In genomic region chr1:248856176-248856575, GRCh38 we compare ENCODE assay signal across 20 cellular contexts. TPM values are rescaled to one million over a fixed set of nuclear protein-coding genes. Genes with fewer than 3 reads are reported as not detected.
DNase-seq lines count a peak whose midpoint lies in the region; ATAC-seq and TF ChIP-seq lines count a peak whose summit lies in the region.
"Had no signal": no experiment of that assay in that cellular context is flagged by ENCODE, and none has a peak within 500 bp of the region (broad histone marks: within the 10 kb centered on the region; RNA-seq: fewer than 3 reads in every experiment).

No MANE protein-coding gene starts in this region.

- H3K36me3 Mint-ChIP-seq in activated CD8-positive, alpha-beta T cell treated with anti-CD3 and anti-CD28 coated beads, Interleukin-2, amount 10 ng/mL, durations not matched to agents 7 days and 5 days (ENCODE audit: low read depth): peaks cover 37% of the 10 kb centered on the region
- peaks cover 0 to 2% (median 0%) of the 10 kb centered on the region in 3 donors for H3K36me3 Mint-ChIP-seq in naive thymus-derived CD8-positive, alpha-beta T cell

- H3K36me3 ChIP-seq in BLaER1 (peaks cover 53% of the 10 kb centered on the region), DND-41 (ENCODE audit: insufficient read depth, low read length) (peaks cover 53% of the 10 kb centered on the region)

- H3K9ac ChIP-seq in BLaER1: no peak overlapping the region
- peak overlapping the region; percentile 97; the same call in 1 of the 2 replicates for H3K9ac ChIP-seq in DND-41 (ENCODE audit: low read depth, low read length)

- H3K4me1 ChIP-seq in BLaER1 (peaks cover 68% of the 10 kb centered on the region), DND-41 (ENCODE audit: insufficient read depth, low read length) (peaks cover 42% of the 10 kb centered on the region)

- H3K9me3 ChIP-seq in BLaER1: no peaks in the 10 kb centered on the region
- H3K9me3 ChIP-seq in DND-41 (ENCODE audit: insufficient read depth, low read length, severe bottlenecking): no peaks in the 10 kb centered on the region
- H3K9me3 ChIP-seq: gastrocnemius medialis had no signal

- no peak overlapping the region for H3K4me3 Mint-ChIP-seq in activated CD8-positive, alpha-beta T cell treated with anti-CD3 and anti-CD28 coated beads, Interleukin-2, amount 10 ng/mL, durations not matched to agents 7 days and 5 days
- H3K4me3 Mint-ChIP-seq in naive thymus-derived CD8-positive, alpha-beta T cell: peak overlapping the region in 1 of 10 donors; percentile 20

- H3K27ac ChIP-seq in BLaER1 (no peak overlapping the region), DND-41 (ENCODE audit: low read length) (no peak overlapping the region)

- H3K79me2 ChIP-seq in DND-41 (ENCODE audit: insufficient read depth, low read length): peaks cover 35% of the 10 kb centered on the region

- H3K4me2 ChIP-seq in BLaER1: peak overlapping the region; percentile 100
- peak overlapping the region; percentile 95; the same call in 1 of the 2 replicates for H3K4me2 ChIP-seq in DND-41 (ENCODE audit: insufficient read depth, low read length)
- H3K4me2 ChIP-seq: smooth muscle cell had no signal

- H3K9me3 Mint-ChIP-seq in activated CD8-positive, alpha-beta T cell treated with anti-CD3 and anti-CD28 coated beads, Interleukin-2, amount 10 ng/mL, durations not matched to agents 7 days and 5 days (ENCODE audit: insufficient read depth): no peaks in the 10 kb centered on the region
- no peaks in the 10 kb centered on the region for H3K9me3 Mint-ChIP-seq in naive thymus-derived CD8-positive, alpha-beta T cell
- H3K9me3 Mint-ChIP-seq: GM23338, nephron had no signal

- no peak for TF ChIP-seq CTCF in DND-41 (IDR thresholded peaks at IDR 0.05; ENCODE audit: borderline replicate concordance, extremely low read depth, low read length, poor library complexity, severe bottlenecking)

- H2AFZ ChIP-seq in DND-41 (ENCODE audit: low read depth, low read length): no peak overlapping the region
- H2AFZ ChIP-seq: GM23338 had no signal

- H4K20me1 ChIP-seq in BLaER1 (peaks cover 23% of the 10 kb centered on the region; the same call in 1 of the 2 replicates), DND-41 (ENCODE audit: insufficient read depth, low read length) (peaks cover 10% of the 10 kb centered on the region; the same call in 1 of the 2 replicates)

- DNase-seq in DND-41 (no peak), pons (ENCODE audit: low spot score) (no peak), mesenteric fat pad (ENCODE audit: low spot score) (no peak)
- no peak for DNase-seq in activated CD8-positive, alpha-beta T cell treated with anti-CD3 and anti-CD28 coated beads, Interleukin-2, amount 10 ng/mL, durations not matched to agents 7 days and 5 days
- DNase-seq in naive thymus-derived CD8-positive, alpha-beta T cell: no peak
- DNase-seq: activated CD8-positive, alpha-beta memory T cell treated with anti-CD3 and anti-CD28 coated beads for 24 hours; anterior cingulate cortex; COR-L47; effector CD4-positive, alpha-beta T cell; gastrocnemius medialis; kidney glomerular epithelial cell; NCI-H1092 treated with DMSO at 0.1 percent for 48 hours; NCI-H2081 treated with DMSO at 0.1 percent for 48 hours; NCI-H510A treated with DMSO at 0.1 percent for 48 hours; stimulated activated CD4-positive, alpha-beta T cell treated with anti-CD3 and anti-CD28 coated beads, Interleukin-4, amount 100 ng/mL, for 4 hours had no signal

- POLR2A ChIA-PET in activated CD8-positive, alpha-beta T cell treated with anti-CD3 and anti-CD28 coated beads, Interleukin-2, amount 10 ng/mL, durations not matched to agents 7 days and 5 days (lab: Charles Lee): no interaction called here
- POLR2A ChIA-PET in naive thymus-derived CD8-positive, alpha-beta T cell (lab: Charles Lee): interaction anchor here (6.0 to 9.2 kb wide), 2 partner anchors 18 to 29 kb away, joined by 59 to 141 read pairs; partner anchors contain the start of genes SH3BP5L and ZNF672

- no peak overlapping the region for H3K4me3 ChIP-seq in BLaER1
- H3K4me3 ChIP-seq in DND-41 (ENCODE audit: low read depth in 1 of 2, low read length in 2 of 2): no peak overlapping the region
- H3K4me3 ChIP-seq: gastrocnemius medialis, smooth muscle cell had no signal

- CTCF ChIA-PET in activated CD8-positive, alpha-beta T cell treated with anti-CD3 and anti-CD28 coated beads, Interleukin-2, amount 10 ng/mL, durations not matched to agents 7 days and 5 days (lab: Charles Lee): no interaction called here

- H3K27me3 ChIP-seq in BLaER1 (no peaks in the 10 kb centered on the region), DND-41 (ENCODE audit: insufficient read depth, low read length, poor library complexity) (no peaks in the 10 kb centered on the region)
- H3K27me3 ChIP-seq: gastrocnemius medialis had no signal

- H3K4me1 Mint-ChIP-seq in activated CD8-positive, alpha-beta T cell treated with anti-CD3 and anti-CD28 coated beads, Interleukin-2, amount 10 ng/mL, durations not matched to agents 7 days and 5 days (ENCODE audit: low read depth): peaks cover 17% of the 10 kb centered on the region
- peaks cover 35 to 41% (median 40%) of the 10 kb centered on the region in 4 donors for H3K4me1 Mint-ChIP-seq in naive thymus-derived CD8-positive, alpha-beta T cell

- no peaks in the 10 kb centered on the region for H3K27me3 Mint-ChIP-seq in activated CD8-positive, alpha-beta T cell treated with anti-CD3 and anti-CD28 coated beads, Interleukin-2, amount 10 ng/mL, durations not matched to agents 7 days and 5 days (ENCODE audit: low read depth)
- H3K27me3 Mint-ChIP-seq in naive thymus-derived CD8-positive, alpha-beta T cell: no peaks in the 10 kb centered on the region

- ATAC-seq in DND-41 (ENCODE audit: insufficient read depth, low read depth) (no peak), HG02970 (IDR thresholded peaks at IDR 0.05; ENCODE audit: low FRiP score, unreplicated experiment) (no peak)
- no peak for ATAC-seq in activated CD8-positive, alpha-beta T cell treated with anti-CD3 and anti-CD28 coated beads, Interleukin-2, amount 10 ng/mL, durations not matched to agents 7 days and 5 days
- ATAC-seq in naive thymus-derived CD8-positive, alpha-beta T cell: no peak
- ATAC-seq: gastrocnemius medialis, GM23338 had no signal

- peak overlapping the region; percentile 25 for H3K27ac Mint-ChIP-seq in activated CD8-positive, alpha-beta T cell treated with anti-CD3 and anti-CD28 coated beads, Interleukin-2, amount 10 ng/mL, durations not matched to agents 7 days and 5 days
- peak overlapping the region; percentile 11 to 90 (median 63) for H3K27ac Mint-ChIP-seq in naive thymus-derived CD8-positive, alpha-beta T cell
- H3K27ac Mint-ChIP-seq: GM23338 had no signal

RNA-seq across cellular contexts. Expression of gene ZNF692, which starts 2.7 kb away (rescaled TPM):
- 10 to 100 TPM; 52.7 to 66.8 TPM for total RNA-seq in activated CD8-positive, alpha-beta T cell treated with anti-CD3 and anti-CD28 coated beads, Interleukin-2, amount 10 ng/mL, durations not matched to agents 7 days and 5 days
- 10 to 100 TPM; 68.9 to 69.6 TPM for total RNA-seq in naive thymus-derived CD8-positive, alpha-beta T cell
- polyA plus RNA-seq in naive thymus-derived CD8-positive, alpha-beta T cell: 1 to 10 TPM; 5.2 to 9.3 (median 5.9) TPM
- 18.4 TPM for total RNA-seq in mesenteric fat pad

RNA-seq across cellular contexts. Expression of gene ZNF672, which starts 18.2 kb away (rescaled TPM):
- 10 to 100 TPM; 48.4 to 54.5 TPM for total RNA-seq in activated CD8-positive, alpha-beta T cell treated with anti-CD3 and anti-CD28 coated beads, Interleukin-2, amount 10 ng/mL, durations not matched to agents 7 days and 5 days
- total RNA-seq in naive thymus-derived CD8-positive, alpha-beta T cell: 10 to 100 TPM; 35.8 to 37.2 TPM
- 10 to 100 TPM; 17.9 to 25.6 (median 19.6) TPM for polyA plus RNA-seq in naive thymus-derived CD8-positive, alpha-beta T cell
- 18.6 TPM for total RNA-seq in mesenteric fat pad

RNA-seq across cellular contexts. Expression of gene SH3BP5L, which starts 30.5 kb away (rescaled TPM):
- total RNA-seq in activated CD8-positive, alpha-beta T cell treated with anti-CD3 and anti-CD28 coated beads, Interleukin-2, amount 10 ng/mL, durations not matched to agents 7 days and 5 days: 10 to 100 TPM; 28.9 to 31.4 TPM
- total RNA-seq in naive thymus-derived CD8-positive, alpha-beta T cell: 10 to 100 TPM; 28.5 to 29.9 TPM
- polyA plus RNA-seq in naive thymus-derived CD8-positive, alpha-beta T cell: 1 to 10 TPM; 1.6 to 3.5 (median 2.6) TPM
- total RNA-seq in mesenteric fat pad: 15.9 TPM

RNA-seq across cellular contexts. Expression of gene PGBD2, which starts 49.9 kb away (rescaled TPM):
- 1 to 10 TPM; 6.3 to 6.7 TPM for total RNA-seq in activated CD8-positive, alpha-beta T cell treated with anti-CD3 and anti-CD28 coated beads, Interleukin-2, amount 10 ng/mL, durations not matched to agents 7 days and 5 days
- total RNA-seq in naive thymus-derived CD8-positive, alpha-beta T cell: 10 to 100 TPM; 14.3 to 14.5 TPM
- polyA plus RNA-seq in naive thymus-derived CD8-positive, alpha-beta T cell: 1 to 10 TPM; 5.3 to 9.9 (median 6.5) TPM
- 2.9 TPM for total RNA-seq in mesenteric fat pad
